1 cellular context compared by ENCODE assay signal in the genomic region with DNA sequence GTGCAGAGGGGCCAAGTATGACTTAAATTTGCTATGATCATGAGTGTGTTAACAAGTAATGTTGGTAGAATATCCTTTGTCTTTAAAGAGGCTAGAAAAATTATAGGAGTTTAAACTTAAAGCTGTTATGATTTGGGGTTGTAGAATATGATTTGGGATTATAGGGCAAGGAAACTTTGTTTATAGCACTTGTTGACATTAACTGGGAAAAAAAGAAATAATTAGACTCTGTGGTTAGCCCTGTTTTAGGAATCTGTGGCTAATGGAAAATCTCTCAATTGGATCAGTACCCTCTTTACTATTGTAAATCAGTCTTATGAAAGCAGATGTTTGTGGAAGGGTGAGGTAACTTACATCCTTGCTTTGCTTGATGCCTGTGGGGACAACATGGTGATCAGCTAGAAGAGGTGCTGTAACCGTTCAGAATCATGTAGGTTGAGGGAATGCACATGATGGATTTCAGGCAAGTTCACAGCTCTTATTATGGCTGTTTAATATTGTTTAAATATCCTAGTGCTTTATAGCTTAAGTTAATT.
TF ChIP-seq lines count a peak whose summit lies in the region.

No MANE protein-coding gene starts in this region.

TF ChIP-seq in GM12878, 131 proteins besides CTCF, POLR2A, EP300 and RAD21:
- no peak for TF ChIP-seq RBBP5 (conservative IDR thresholded peaks at IDR 0.05)
- no peak for TF ChIP-seq TCF7 (IDR thresholded peaks at IDR 0.05; ENCODE audit: borderline replicate concordance)
- TF ChIP-seq, protein P1, sequence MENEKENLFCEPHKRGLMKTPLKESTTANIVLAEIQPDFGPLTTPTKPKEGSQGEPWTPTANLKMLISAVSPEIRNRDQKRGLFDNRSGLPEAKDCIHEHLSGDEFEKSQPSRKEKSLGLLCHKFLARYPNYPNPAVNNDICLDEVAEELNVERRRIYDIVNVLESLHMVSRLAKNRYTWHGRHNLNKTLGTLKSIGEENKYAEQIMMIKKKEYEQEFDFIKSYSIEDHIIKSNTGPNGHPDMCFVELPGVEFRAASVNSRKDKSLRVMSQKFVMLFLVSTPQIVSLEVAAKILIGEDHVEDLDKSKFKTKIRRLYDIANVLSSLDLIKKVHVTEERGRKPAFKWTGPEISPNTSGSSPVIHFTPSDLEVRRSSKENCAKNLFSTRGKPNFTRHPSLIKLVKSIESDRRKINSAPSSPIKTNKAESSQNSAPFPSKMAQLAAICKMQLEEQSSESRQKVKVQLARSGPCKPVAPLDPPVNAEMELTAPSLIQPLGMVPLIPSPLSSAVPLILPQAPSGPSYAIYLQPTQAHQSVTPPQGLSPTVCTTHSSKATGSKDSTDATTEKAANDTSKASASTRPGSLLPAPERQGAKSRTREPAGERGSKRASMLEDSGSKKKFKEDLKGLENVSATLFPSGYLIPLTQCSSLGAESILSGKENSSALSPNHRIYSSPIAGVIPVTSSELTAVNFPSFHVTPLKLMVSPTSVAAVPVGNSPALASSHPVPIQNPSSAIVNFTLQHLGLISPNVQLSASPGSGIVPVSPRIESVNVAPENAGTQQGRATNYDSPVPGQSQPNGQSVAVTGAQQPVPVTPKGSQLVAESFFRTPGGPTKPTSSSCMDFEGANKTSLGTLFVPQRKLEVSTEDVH (IDR thresholded peaks at IDR 0.05; ENCODE audit: low read depth, partially characterized antibody): no peak
- TF ChIP-seq, protein P2, sequence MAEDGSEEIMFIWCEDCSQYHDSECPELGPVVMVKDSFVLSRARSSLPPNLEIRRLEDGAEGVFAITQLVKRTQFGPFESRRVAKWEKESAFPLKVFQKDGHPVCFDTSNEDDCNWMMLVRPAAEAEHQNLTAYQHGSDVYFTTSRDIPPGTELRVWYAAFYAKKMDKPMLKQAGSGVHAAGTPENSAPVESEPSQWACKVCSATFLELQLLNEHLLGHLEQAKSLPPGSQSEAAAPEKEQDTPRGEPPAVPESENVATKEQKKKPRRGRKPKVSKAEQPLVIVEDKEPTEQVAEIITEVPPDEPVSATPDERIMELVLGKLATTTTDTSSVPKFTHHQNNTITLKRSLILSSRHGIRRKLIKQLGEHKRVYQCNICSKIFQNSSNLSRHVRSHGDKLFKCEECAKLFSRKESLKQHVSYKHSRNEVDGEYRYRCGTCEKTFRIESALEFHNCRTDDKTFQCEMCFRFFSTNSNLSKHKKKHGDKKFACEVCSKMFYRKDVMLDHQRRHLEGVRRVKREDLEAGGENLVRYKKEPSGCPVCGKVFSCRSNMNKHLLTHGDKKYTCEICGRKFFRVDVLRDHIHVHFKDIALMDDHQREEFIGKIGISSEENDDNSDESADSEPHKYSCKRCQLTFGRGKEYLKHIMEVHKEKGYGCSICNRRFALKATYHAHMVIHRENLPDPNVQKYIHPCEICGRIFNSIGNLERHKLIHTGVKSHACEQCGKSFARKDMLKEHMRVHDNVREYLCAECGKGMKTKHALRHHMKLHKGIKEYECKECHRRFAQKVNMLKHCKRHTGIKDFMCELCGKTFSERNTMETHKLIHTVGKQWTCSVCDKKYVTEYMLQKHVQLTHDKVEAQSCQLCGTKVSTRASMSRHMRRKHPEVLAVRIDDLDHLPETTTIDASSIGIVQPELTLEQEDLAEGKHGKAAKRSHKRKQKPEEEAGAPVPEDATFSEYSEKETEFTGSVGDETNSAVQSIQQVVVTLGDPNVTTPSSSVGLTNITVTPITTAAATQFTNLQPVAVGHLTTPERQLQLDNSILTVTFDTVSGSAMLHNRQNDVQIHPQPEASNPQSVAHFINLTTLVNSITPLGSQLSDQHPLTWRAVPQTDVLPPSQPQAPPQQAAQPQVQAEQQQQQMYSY (CRISPR knock-in tag; IDR thresholded peaks at IDR 0.05): no peak
- no peak for TF ChIP-seq MEF2B (IDR thresholded peaks at IDR 0.05; ENCODE audit: partially characterized antibody, poor library complexity, severe bottlenecking)
- TF ChIP-seq MXI1 (IDR thresholded peaks at IDR 0.05; ENCODE audit: low read depth, low read length): no peak
- no peak for TF ChIP-seq CREM (IDR thresholded peaks at IDR 0.05; ENCODE audit: low read depth)
- TF ChIP-seq WRNIP1 (IDR thresholded peaks at IDR 0.05; ENCODE audit: borderline replicate concordance, low read depth, low read length): no peak
- no peak for TF ChIP-seq CHD4 (IDR thresholded peaks at IDR 0.05)
- no peak for TF ChIP-seq MTA3 (IDR thresholded peaks at IDR 0.05; ENCODE audit: borderline replicate concordance, low read length)
- TF ChIP-seq SP1 (IDR thresholded peaks at IDR 0.05; ENCODE audit: low read depth, low read length): no peak
- TF ChIP-seq IRF4 (IDR thresholded peaks at IDR 0.05; ENCODE audit: low read depth, low read length): no peak
- no peak for TF ChIP-seq HDAC2 (IDR thresholded peaks at IDR 0.05)
